ENCODE assay signal across 8 cellular contexts in genomic region chr3:129183569-129184395, GRCh38.
DNase-seq lines count a peak whose midpoint lies in the region; ATAC-seq and FAIRE-seq lines count a peak whose summit lies in the region.

Gene CNBP, minus strand, starts transcription at chr3:129183896. Its CDS starts 12,139 bp downstream, at chr3:129171757.

- H3K4me3 ChIP-seq in effector memory CD4-positive, alpha-beta T cell (ENCODE audit: insufficient read depth, low read depth, low read length, poor library complexity, severe bottlenecking), result peak within 1 kb of the TSS; percentile 98

- H3K27me3 Mint-ChIP-seq in memory B cell, result no peaks in the 10 kb centered on the region

- no peaks in the 10 kb centered on the region for H3K27me3 ChIP-seq in effector memory CD4-positive, alpha-beta T cell (replicated peaks; ENCODE audit: control insufficient read depth, insufficient read depth, low read length, poor library complexity, severe bottlenecking)

- H3K9me3 Mint-ChIP-seq in memory B cell, result no peaks in the 10 kb centered on the region

- H3K4me3 Mint-ChIP-seq in memory B cell, result peak within 1 kb of the TSS; percentile 100

- H3K27ac Mint-ChIP-seq in memory B cell, result peak within 1 kb of the TSS; percentile 100

- H3K36me3 ChIP-seq in effector memory CD4-positive, alpha-beta T cell (ENCODE audit: control insufficient read depth, insufficient read depth, low read length), result peaks cover 4% of the 10 kb centered on the region

- no peaks in the 10 kb centered on the region for H3K9me3 ChIP-seq in effector memory CD4-positive, alpha-beta T cell (ENCODE audit: control insufficient read depth, low read length)

- H3K36me3 Mint-ChIP-seq in memory B cell, result peaks cover 9% of the 10 kb centered on the region

- peaks cover 29% of the 10 kb centered on the region for H3K4me1 ChIP-seq in effector memory CD4-positive, alpha-beta T cell (ENCODE audit: control insufficient read depth, insufficient read depth, low read length, poor library complexity, severe bottlenecking)

- peak within 1 kb of the TSS; percentile 99 for H3K27ac ChIP-seq in effector memory CD4-positive, alpha-beta T cell (ENCODE audit: insufficient read depth, low read length, poor library complexity, severe bottlenecking)

- ATAC-seq in GM21367 (IDR thresholded peaks at IDR 0.05; ENCODE audit: unreplicated experiment) (peak; percentile 95), memory B cell (ENCODE audit: low read depth) (peak; percentile 96)

- peak; percentile 95 for FAIRE-seq in HTR-8/SVneo (lab: Jason Lieb, UNC)

- peak; percentile 94 for DNase-seq in COLO829 (ENCODE audit: low spot score)
- DNase-seq in HTR-8/SVneo (ENCODE audit: insufficient read length, low spot score), result peak; percentile 95
- peak; percentile 97 for DNase-seq in NOMO-1 treated with DMSO at 0.1 percent for 48 hours (lab: John Stamatoyannopoulos, UW; ENCODE audit: unreplicated experiment)
- peak; percentile 80 to 86 for DNase-seq in activated CD8-positive, alpha-beta memory T cell treated with anti-CD3 and anti-CD28 coated beads for 4 hours (ENCODE audit: low read depth in 2 of 2)
- DNase-seq in effector memory CD4-positive, alpha-beta T cell, result peak; percentile 81 to 85 (median 83)
- DNase-seq in memory B cell (ENCODE audit: low spot score in 2 of 2), result peak; percentile 91 to 94
- DNase-seq in stimulated activated CD8-positive, alpha-beta memory T cell treated with anti-CD3 and anti-CD28 coated beads, Interleukin-12 subunit alpha, Interleukin-12 subunit beta, amount 100 ng/mL, for 1 hour (ENCODE audit: low read depth), result peak; percentile 83

- peaks cover 23% of the 10 kb centered on the region for H3K4me1 Mint-ChIP-seq in memory B cell

Comparison
In these comparisons a context has a peak if more than half of its experiments do, and no peak if none do; other contexts are left out.
1. Peak in every context shown above with its lines: DNase-seq, ATAC-seq, H3K4me3 ChIP-seq and H3K27ac ChIP-seq.